8 cellular contexts compared by ENCODE assay signal in genomic region chr6:89970609-89971337, GRCh38.
DNase-seq lines count a peak whose midpoint lies in the region; ATAC-seq and TF ChIP-seq lines count a peak whose summit lies in the region.

No MANE protein-coding gene starts in this region.

- H3K27ac Mint-ChIP-seq in stimulated activated effector memory CD8-positive, alpha-beta T cell treated with anti-CD3 and anti-CD28 coated beads, Interleukin-12 subunit alpha, Interleukin-12 subunit beta, amount 100 ng/mL, for 72 hours = peak overlapping the region; percentile 65

- ATAC-seq in GM18868 (IDR thresholded peaks at IDR 0.05; ENCODE audit: unreplicated experiment) = peak; percentile 43
- ATAC-seq in stimulated activated effector memory CD8-positive, alpha-beta T cell treated with anti-CD3 and anti-CD28 coated beads, Interleukin-12 subunit alpha, Interleukin-12 subunit beta, amount 100 ng/mL, for 72 hours = no peak

- H3K4me1 Mint-ChIP-seq in stimulated activated effector memory CD8-positive, alpha-beta T cell treated with anti-CD3 and anti-CD28 coated beads, Interleukin-12 subunit alpha, Interleukin-12 subunit beta, amount 100 ng/mL, for 72 hours = peaks cover 11% of the 10 kb centered on the region

- DNase-seq in AG04449 (ENCODE audit: low read depth, low spot score) (no peak), NCI-H446 treated with DMSO at 0.1 percent for 48 hours (lab: John Stamatoyannopoulos, UW) (peak; percentile 17), astrocyte of the cerebellum (ENCODE audit: low read depth) (peak; percentile 58), hippocampal formation (lab: John Stamatoyannopoulos, UW) (peak; percentile 32 to 86), GF-D8 (lab: John Stamatoyannopoulos, UW) (no peak)
- DNase-seq in stimulated activated effector memory CD8-positive, alpha-beta T cell treated with anti-CD3 and anti-CD28 coated beads, Interleukin-12 subunit alpha, Interleukin-12 subunit beta, amount 100 ng/mL, for 72 hours (ENCODE audit: low spot score in 2 of 2) = no peak
- no peak for DNase-seq in stimulated activated CD4-positive, alpha-beta T cell treated with anti-CD3 and anti-CD28 coated beads, Interleukin-4, amount 100 ng/mL, for 4 hours

- in situ Hi-C loops in astrocyte of the cerebellum (cut with HindIII; ENCODE audit: low sequenced_read_pairs) = loop anchor here (25.0 kb wide), 1 partner anchor 517 kb away; no protein-coding TSS in a partner anchor

- no peaks in the 10 kb centered on the region for H3K9me3 Mint-ChIP-seq in stimulated activated effector memory CD8-positive, alpha-beta T cell treated with anti-CD3 and anti-CD28 coated beads, Interleukin-12 subunit alpha, Interleukin-12 subunit beta, amount 100 ng/mL, for 72 hours

- TF ChIP-seq CTCF in AG04449 (IDR thresholded peaks at IDR 0.05; ENCODE audit: insufficient read depth, low read length, missing control alignments) (peak; percentile 58), astrocyte of the cerebellum (IDR thresholded peaks at IDR 0.05; ENCODE audit: low read depth, low read length, missing control alignments) (peak; percentile 65)

- H3K4me3 ChIP-seq in AG04449 (ENCODE audit: low read depth, low read length) (no peak overlapping the region), astrocyte of the cerebellum (ENCODE audit: low read depth, low read length) (no peak overlapping the region)

- H3K36me3 Mint-ChIP-seq in stimulated activated effector memory CD8-positive, alpha-beta T cell treated with anti-CD3 and anti-CD28 coated beads, Interleukin-12 subunit alpha, Interleukin-12 subunit beta, amount 100 ng/mL, for 72 hours = peaks cover 51% of the 10 kb centered on the region

- no peak overlapping the region for H3K4me3 Mint-ChIP-seq in stimulated activated effector memory CD8-positive, alpha-beta T cell treated with anti-CD3 and anti-CD28 coated beads, Interleukin-12 subunit alpha, Interleukin-12 subunit beta, amount 100 ng/mL, for 72 hours

- POLR2A ChIA-PET in AG04449 (lab: Yijun Ruan, JAX) = no interaction called here

- CTCF ChIA-PET in AG04449 (lab: Yijun Ruan, JAX) = interaction anchor here (0.8 to 7.8 kb wide), 25 partner anchors 8 to 512 kb away, joined by 3 to 60 read pairs (median 4); no protein-coding TSS in a partner anchor

Comparison
In these comparisons a context has a peak if more than half of its experiments do, and no peak if none do; other contexts are left out.
1. DNase-seq: peak in NCI-H446 treated with DMSO at 0.1 percent for 48 hours (single experiment), astrocyte of the cerebellum (single experiment) and hippocampal formation (2 of 2); none in AG04449 (single experiment), stimulated activated effector memory CD8-positive, alpha-beta T cell treated with anti-CD3 and anti-CD28 coated beads, Interleukin-12 subunit alpha, Interleukin-12 subunit beta, amount 100 ng/mL, for 72 hours (0 of 2), GF-D8 (single experiment) and stimulated activated CD4-positive, alpha-beta T cell treated with anti-CD3 and anti-CD28 coated beads, Interleukin-4, amount 100 ng/mL, for 4 hours (0 of 2).